ENCODE assay signal across 1 cellular context in the genomic region with DNA sequence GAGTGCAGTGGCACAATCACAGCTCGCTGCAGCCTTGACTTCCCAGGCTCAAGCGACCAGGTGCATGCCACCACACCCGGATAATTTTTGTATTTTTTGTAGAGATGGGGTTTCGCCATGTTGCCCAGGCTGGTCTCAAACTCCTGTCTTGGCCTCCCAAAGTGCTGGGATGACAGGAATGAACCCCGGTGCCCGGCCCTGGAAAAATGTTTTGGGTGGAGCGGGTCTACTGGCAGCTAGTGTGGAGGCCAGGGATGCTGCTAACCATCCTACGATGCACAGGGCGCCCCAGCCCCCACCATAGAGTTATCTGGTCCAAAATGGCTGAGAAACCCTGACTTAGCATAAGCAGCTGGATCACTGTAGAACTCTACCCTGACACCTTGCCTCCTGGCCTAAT.
TF ChIP-seq lines count a peak whose summit lies in the region.

No MANE protein-coding gene starts in this region.

TF ChIP-seq in IMR-90, 13 proteins besides CTCF, POLR2A, EP300 and RAD21 (continued from another document):
- no peak for TF ChIP-seq MAFK (IDR thresholded peaks at IDR 0.05; ENCODE audit: low read depth, low read length)
